ENCODE assay signal across 1 cellular context in genomic region chr18:7646174-7646886, GRCh38.
TF ChIP-seq lines count a peak whose summit lies in the region.

No MANE protein-coding gene starts in this region.

TF ChIP-seq in HepG2, 621 proteins besides CTCF, POLR2A, EP300 and RAD21 (continued from another document and continues in another):
- TF ChIP-seq, protein P1, sequence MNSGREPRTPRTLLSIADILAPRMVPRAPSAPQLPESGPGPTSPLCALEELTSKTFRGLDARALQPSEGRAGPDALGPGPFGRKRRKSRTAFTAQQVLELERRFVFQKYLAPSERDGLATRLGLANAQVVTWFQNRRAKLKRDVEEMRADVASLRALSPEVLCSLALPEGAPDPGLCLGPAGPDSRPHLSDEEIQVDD (CRISPR knock-in tag; IDR thresholded peaks at IDR 0.05; ENCODE audit: borderline replicate concordance), result no peak
- TF ChIP-seq BCL6 (CRISPR knock-in tag; IDR thresholded peaks at IDR 0.05) (peak; percentile 70), ZNF292 (CRISPR knock-in tag; IDR thresholded peaks at IDR 0.05; ENCODE audit: borderline replicate concordance, low read depth) (peak; percentile 35; the same call in 1 of the 2 replicates), ARID3A (IDR thresholded peaks at IDR 0.05; ENCODE audit: low read depth, low read length) (peak; percentile 83), PITX1 (CRISPR knock-in tag; IDR thresholded peaks at IDR 0.05) (peak; percentile 62; the same call in 1 of the 2 replicates), ZFP62 (CRISPR knock-in tag; IDR thresholded peaks at IDR 0.05) (no peak), NPAS2 (CRISPR knock-in tag; IDR thresholded peaks at IDR 0.05; ENCODE audit: borderline replicate concordance) (no peak), GATA4 (IDR thresholded peaks at IDR 0.05; ENCODE audit: borderline replicate concordance, low read depth) (peak; percentile 19; the same call in 1 of the 2 replicates), MAZ (IDR thresholded peaks at IDR 0.05; ENCODE audit: borderline replicate concordance, low read depth, low read length) (no peak), MAZ (CRISPR knock-in tag; IDR thresholded peaks at IDR 0.05; ENCODE audit: low read depth) (no peak), ZNF781 (CRISPR knock-in tag; IDR thresholded peaks at IDR 0.05; ENCODE audit: borderline replicate concordance, not compliant biosample characterization) (no peak), ZNF547 (CRISPR knock-in tag; IDR thresholded peaks at IDR 0.05) (no peak), HOXA9 (CRISPR knock-in tag; IDR thresholded peaks at IDR 0.05; ENCODE audit: borderline replicate concordance) (no peak), FOXP1 (IDR thresholded peaks at IDR 0.05) (peak; percentile 42; the same call in 1 of the 2 replicates), FOXP1 (CRISPR knock-in tag; IDR thresholded peaks at IDR 0.05) (peak; percentile 79; the same call in 1 of the 2 replicates), ZFP41 (CRISPR knock-in tag; IDR thresholded peaks at IDR 0.05; ENCODE audit: borderline replicate concordance) (no peak), MAF1 (CRISPR knock-in tag; IDR thresholded peaks at IDR 0.05; ENCODE audit: borderline replicate concordance) (no peak), ZNF761 (CRISPR knock-in tag; conservative IDR thresholded peaks at IDR 0.05) (no peak), RFX3 (CRISPR knock-in tag; IDR thresholded peaks at IDR 0.05) (no peak), MTA1 (CRISPR knock-in tag; IDR thresholded peaks at IDR 0.05; ENCODE audit: borderline replicate concordance) (no peak), ZEB1 (IDR thresholded peaks at IDR 0.05; ENCODE audit: insufficient replicate concordance, low read depth) (peak; percentile 85), ATM (IDR thresholded peaks at IDR 0.05; ENCODE audit: borderline replicate concordance) (no peak), ZBTB21 (CRISPR knock-in tag; IDR thresholded peaks at IDR 0.05) (no peak), ZBTB7B (CRISPR knock-in tag; IDR thresholded peaks at IDR 0.05) (peak; percentile 71), TFAP4 (IDR thresholded peaks at IDR 0.05; ENCODE audit: borderline replicate concordance, low read depth) (peak; percentile 24; the same call in 1 of the 2 replicates), ZNF331 (CRISPR knock-in tag; IDR thresholded peaks at IDR 0.05) (0 out of 2 replicates have a peak, but pooled peaks have one; percentile 8), PAF1 (CRISPR knock-in tag; IDR thresholded peaks at IDR 0.05) (no peak), ZNF772 (CRISPR knock-in tag; IDR thresholded peaks at IDR 0.05) (no peak), ZNF326 (CRISPR knock-in tag; IDR thresholded peaks at IDR 0.05; ENCODE audit: borderline replicate concordance) (no peak), ZNF33B (CRISPR knock-in tag; IDR thresholded peaks at IDR 0.05) (no peak), ZKSCAN8 (CRISPR knock-in tag; IDR thresholded peaks at IDR 0.05; ENCODE audit: borderline replicate concordance) (peak; percentile 38; the same call in 1 of the 2 replicates), FOXO1 (CRISPR knock-in tag; IDR thresholded peaks at IDR 0.05) (peak; percentile 60; the same call in 1 of the 2 replicates), KLF11 (CRISPR knock-in tag; IDR thresholded peaks at IDR 0.05) (no peak), NCOA2 (CRISPR knock-in tag; IDR thresholded peaks at IDR 0.05) (peak; percentile 79), RFX1 (IDR thresholded peaks at IDR 0.05) (no peak), SP5 (CRISPR knock-in tag; IDR thresholded peaks at IDR 0.05; ENCODE audit: borderline replicate concordance, low read depth) (peak; percentile 69; the same call in 1 of the 2 replicates), FOSL2 (CRISPR knock-in tag; IDR thresholded peaks at IDR 0.05) (peak; percentile 83), KLF13 (CRISPR knock-in tag; IDR thresholded peaks at IDR 0.05) (no peak), HDAC2 (CRISPR knock-in tag; IDR thresholded peaks at IDR 0.05) (peak; percentile 86), HDAC6 (IDR thresholded peaks at IDR 0.05; ENCODE audit: low read depth, low read length) (no peak), HHEX (CRISPR knock-in tag; IDR thresholded peaks at IDR 0.05) (peak; percentile 77), PAWR (CRISPR knock-in tag; IDR thresholded peaks at IDR 0.05; ENCODE audit: borderline replicate concordance) (no peak), ZNF646 (CRISPR knock-in tag; IDR thresholded peaks at IDR 0.05) (no peak), ZNF451 (CRISPR knock-in tag; IDR thresholded peaks at IDR 0.05) (no peak), JUND (CRISPR knock-in tag; IDR thresholded peaks at IDR 0.05) (no peak; the same call in 1 of the 2 replicates), KDM1A (CRISPR knock-in tag; IDR thresholded peaks at IDR 0.05) (peak; percentile 29; the same call in 1 of the 2 replicates), KLF15 (CRISPR knock-in tag; IDR thresholded peaks at IDR 0.05; ENCODE audit: borderline replicate concordance) (no peak), ZNF674 (CRISPR knock-in tag; IDR thresholded peaks at IDR 0.05; ENCODE audit: low read depth) (no peak), AKAP8 (CRISPR knock-in tag; IDR thresholded peaks at IDR 0.05) (no peak), PLRG1 (conservative IDR thresholded peaks at IDR 0.05) (no peak), RCOR2 (CRISPR knock-in tag; IDR thresholded peaks at IDR 0.05) (peak; percentile 89), FOXC1 (CRISPR knock-in tag; IDR thresholded peaks at IDR 0.05; ENCODE audit: borderline replicate concordance) (no peak), MED1 (CRISPR knock-in tag; IDR thresholded peaks at IDR 0.05) (peak; percentile 30; the same call in 1 of the 2 replicates), BORCS8-MEF2B (CRISPR knock-in tag; IDR thresholded peaks at IDR 0.05) (no peak), ZNF556 (CRISPR knock-in tag; IDR thresholded peaks at IDR 0.05; ENCODE audit: borderline replicate concordance) (no peak), CCAR2 (optimal IDR thresholded peaks at IDR 0.05; ENCODE audit: low read depth, low read length) (no peak), ZNF260 (CRISPR knock-in tag; IDR thresholded peaks at IDR 0.05; ENCODE audit: borderline replicate concordance, low read depth) (no peak), NCOR1 (IDR thresholded peaks at IDR 0.05; ENCODE audit: borderline replicate concordance, low read length) (no peak), MLLT10 (CRISPR knock-in tag; IDR thresholded peaks at IDR 0.05) (no peak), DNMT3B (CRISPR knock-in tag; conservative IDR thresholded peaks at IDR 0.05) (no peak), HDAC1 (CRISPR knock-in tag; IDR thresholded peaks at IDR 0.05) (0 out of 2 replicates have a peak, but pooled peaks have one; percentile 24)
- TF ChIP-seq, protein P2, sequence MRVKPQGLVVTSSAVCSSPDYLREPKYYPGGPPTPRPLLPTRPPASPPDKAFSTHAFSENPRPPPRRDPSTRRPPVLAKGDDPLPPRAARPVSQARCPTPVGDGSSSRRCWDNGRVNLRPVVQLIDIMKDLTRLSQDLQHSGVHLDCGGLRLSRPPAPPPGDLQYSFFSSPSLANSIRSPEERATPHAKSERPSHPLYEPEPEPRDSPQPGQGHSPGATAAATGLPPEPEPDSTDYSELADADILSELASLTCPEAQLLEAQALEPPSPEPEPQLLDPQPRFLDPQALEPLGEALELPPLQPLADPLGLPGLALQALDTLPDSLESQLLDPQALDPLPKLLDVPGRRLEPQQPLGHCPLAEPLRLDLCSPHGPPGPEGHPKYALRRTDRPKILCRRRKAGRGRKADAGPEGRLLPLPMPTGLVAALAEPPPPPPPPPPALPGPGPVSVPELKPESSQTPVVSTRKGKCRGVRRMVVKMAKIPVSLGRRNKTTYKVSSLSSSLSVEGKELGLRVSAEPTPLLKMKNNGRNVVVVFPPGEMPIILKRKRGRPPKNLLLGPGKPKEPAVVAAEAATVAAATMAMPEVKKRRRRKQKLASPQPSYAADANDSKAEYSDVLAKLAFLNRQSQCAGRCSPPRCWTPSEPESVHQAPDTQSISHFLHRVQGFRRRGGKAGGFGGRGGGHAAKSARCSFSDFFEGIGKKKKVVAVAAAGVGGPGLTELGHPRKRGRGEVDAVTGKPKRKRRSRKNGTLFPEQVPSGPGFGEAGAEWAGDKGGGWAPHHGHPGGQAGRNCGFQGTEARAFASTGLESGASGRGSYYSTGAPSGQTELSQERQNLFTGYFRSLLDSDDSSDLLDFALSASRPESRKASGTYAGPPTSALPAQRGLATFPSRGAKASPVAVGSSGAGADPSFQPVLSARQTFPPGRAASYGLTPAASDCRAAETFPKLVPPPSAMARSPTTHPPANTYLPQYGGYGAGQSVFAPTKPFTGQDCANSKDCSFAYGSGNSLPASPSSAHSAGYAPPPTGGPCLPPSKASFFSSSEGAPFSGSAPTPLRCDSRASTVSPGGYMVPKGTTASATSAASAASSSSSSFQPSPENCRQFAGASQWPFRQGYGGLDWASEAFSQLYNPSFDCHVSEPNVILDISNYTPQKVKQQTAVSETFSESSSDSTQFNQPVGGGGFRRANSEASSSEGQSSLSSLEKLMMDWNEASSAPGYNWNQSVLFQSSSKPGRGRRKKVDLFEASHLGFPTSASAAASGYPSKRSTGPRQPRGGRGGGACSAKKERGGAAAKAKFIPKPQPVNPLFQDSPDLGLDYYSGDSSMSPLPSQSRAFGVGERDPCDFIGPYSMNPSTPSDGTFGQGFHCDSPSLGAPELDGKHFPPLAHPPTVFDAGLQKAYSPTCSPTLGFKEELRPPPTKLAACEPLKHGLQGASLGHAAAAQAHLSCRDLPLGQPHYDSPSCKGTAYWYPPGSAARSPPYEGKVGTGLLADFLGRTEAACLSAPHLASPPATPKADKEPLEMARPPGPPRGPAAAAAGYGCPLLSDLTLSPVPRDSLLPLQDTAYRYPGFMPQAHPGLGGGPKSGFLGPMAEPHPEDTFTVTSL (CRISPR knock-in tag; IDR thresholded peaks at IDR 0.05; ENCODE audit: borderline replicate concordance), result peak; percentile 54; the same call in 1 of the 2 replicates
